Comparison of ENCODE assay signal across 14 cellular contexts in genomic region chr2:154912215-154912614, GRCh38.
"Had no signal": no experiment of that assay in that cellular context is flagged by ENCODE, and none has a peak within 500 bp of the region (broad histone marks: within the 10 kb centered on the region; RNA-seq: fewer than 3 reads in every experiment).

No MANE protein-coding gene starts in this region.

- H3K36me3 ChIP-seq: ascending aorta, esophagus squamous epithelium, right atrium auricular region, thyroid gland, vagina had no signal

- H3K4me1 Mint-ChIP-seq: activated naive CD8-positive, alpha-beta T cell treated with anti-CD3 and anti-CD28 coated beads, Interleukin-2, amount 10 ng/mL, durations not matched to agents 7 days and 5 days; immature natural killer cell; naive thymus-derived CD4-positive, alpha-beta T cell had no signal

- H3K9me3 ChIP-seq: ascending aorta, esophagus squamous epithelium, right atrium auricular region, thyroid gland, vagina had no signal

- H3K27me3 ChIP-seq: ascending aorta, esophagus squamous epithelium, right atrium auricular region, thyroid gland, vagina had no signal

- H3K4me3 Mint-ChIP-seq: activated CD8-positive, alpha-beta T cell treated with anti-CD3 and anti-CD28 coated beads, Interleukin-2, amount 10 ng/mL, durations not matched to agents 7 days and 5 days; activated naive CD8-positive, alpha-beta T cell treated with anti-CD3 and anti-CD28 coated beads, Interleukin-2, amount 10 ng/mL, durations not matched to agents 7 days and 5 days; immature natural killer cell; naive thymus-derived CD4-positive, alpha-beta T cell had no signal

- H3K4me3 ChIP-seq: ascending aorta, esophagus squamous epithelium, lung, right atrium auricular region, thyroid gland, vagina had no signal

- H3K36me3 Mint-ChIP-seq: activated naive CD8-positive, alpha-beta T cell treated with anti-CD3 and anti-CD28 coated beads, Interleukin-2, amount 10 ng/mL, durations not matched to agents 7 days and 5 days; immature natural killer cell; naive thymus-derived CD4-positive, alpha-beta T cell had no signal

- H3K9me3 Mint-ChIP-seq: activated naive CD8-positive, alpha-beta T cell treated with anti-CD3 and anti-CD28 coated beads, Interleukin-2, amount 10 ng/mL, durations not matched to agents 7 days and 5 days had no signal

- H3K27me3 Mint-ChIP-seq: activated naive CD8-positive, alpha-beta T cell treated with anti-CD3 and anti-CD28 coated beads, Interleukin-2, amount 10 ng/mL, durations not matched to agents 7 days and 5 days; naive thymus-derived CD4-positive, alpha-beta T cell had no signal

- H3K4me1 ChIP-seq: ascending aorta, esophagus squamous epithelium, right atrium auricular region, thyroid gland, vagina had no signal

- DNase-seq: activated CD4-positive, alpha-beta T cell treated with anti-CD3 and anti-CD28 coated beads for 48 hours; activated CD8-positive, alpha-beta memory T cell treated with anti-CD3 and anti-CD28 coated beads, Interleukin-2, amount 50 U/mL, for 48 hours; activated CD8-positive, alpha-beta T cell treated with anti-CD3 and anti-CD28 coated beads, Interleukin-2, amount 10 ng/mL, durations not matched to agents 7 days and 5 days; activated naive CD8-positive, alpha-beta T cell treated with anti-CD3 and anti-CD28 coated beads, Interleukin-2, amount 10 ng/mL, durations not matched to agents 7 days and 5 days; esophagus squamous epithelium; foreskin fibroblast; glutamatergic neuron; immature natural killer cell; naive thymus-derived CD4-positive, alpha-beta T cell; thyroid gland had no signal

- H3K27ac Mint-ChIP-seq: activated CD8-positive, alpha-beta T cell treated with anti-CD3 and anti-CD28 coated beads, Interleukin-2, amount 10 ng/mL, durations not matched to agents 7 days and 5 days; activated naive CD8-positive, alpha-beta T cell treated with anti-CD3 and anti-CD28 coated beads, Interleukin-2, amount 10 ng/mL, durations not matched to agents 7 days and 5 days; immature natural killer cell had no signal

- H3K27ac ChIP-seq: ascending aorta, esophagus squamous epithelium, right atrium auricular region, thyroid gland, vagina had no signal

- ATAC-seq: activated CD8-positive, alpha-beta T cell treated with anti-CD3 and anti-CD28 coated beads, Interleukin-2, amount 10 ng/mL, durations not matched to agents 7 days and 5 days; naive thymus-derived CD4-positive, alpha-beta T cell had no signal
